Comparison of ENCODE assay signal across 6 cellular contexts in genomic region chr1:11380500-11380899, GRCh38.
"Had no signal": no experiment of that assay in that cellular context is flagged by ENCODE, and none has a peak within 500 bp of the region (broad histone marks: within the 10 kb centered on the region; RNA-seq: fewer than 3 reads in every experiment).

No MANE protein-coding gene starts in this region.

- H3K9me3 Mint-ChIP-seq: H9, HFFc6, IgD-negative memory B cell had no signal

- H3K36me3 Mint-ChIP-seq: IgD-negative memory B cell had no signal

- DNase-seq: GOT3, H9, HCEC 1CT, HFFc6 had no signal

- H3K27ac ChIP-seq: HL-60 had no signal

- H3K4me3 Mint-ChIP-seq: H9, HFFc6, IgD-negative memory B cell had no signal

- H3K27ac Mint-ChIP-seq: HFFc6, IgD-negative memory B cell had no signal
